In genomic region chr7:40310213-40310612, GRCh38 we compare ENCODE assay signal across 25 cellular contexts.
DNase-seq lines count a peak whose midpoint lies in the region; ATAC-seq, FAIRE-seq and TF ChIP-seq lines count a peak whose summit lies in the region.
"Had no signal": no experiment of that assay in that cellular context is flagged by ENCODE, and none has a peak within 500 bp of the region (broad histone marks: within the 10 kb centered on the region; RNA-seq: fewer than 3 reads in every experiment).

No MANE protein-coding gene starts in this region.

- no peaks in the 10 kb centered on the region for H4K20me1 ChIP-seq in endothelial cell of umbilical vein (replicated peaks; ENCODE audit: control insufficient read depth, extremely low read depth, insufficient read depth, low read length)

- H3K9ac ChIP-seq in endothelial cell of umbilical vein (replicated peaks; ENCODE audit: extremely low read depth, insufficient read depth, low read length) = peak overlapping the region; percentile 33

- H3K27ac ChIP-seq in endothelial cell of umbilical vein (ENCODE audit: insufficient read depth, low read depth, low read length) (peak overlapping the region; percentile 71), RWPE1 (no peak overlapping the region), suprapubic skin (no peak overlapping the region)
- H3K27ac ChIP-seq: body of pancreas, left lung, psoas muscle had no signal

- TF ChIP-seq POLR2A in endothelial cell of umbilical vein (IDR thresholded peaks at IDR 0.05; ENCODE audit: low read depth, low read length) (no peak), suprapubic skin (IDR thresholded peaks at IDR 0.05) (no peak)

- peak overlapping the region; percentile 29 for H2AFZ ChIP-seq in endothelial cell of umbilical vein (ENCODE audit: low read depth, low read length)

- H3K4me1 ChIP-seq in endothelial cell of umbilical vein (ENCODE audit: control insufficient read depth, extremely low read depth, insufficient read depth, low read length) = peaks cover 45% of the 10 kb centered on the region
- H3K4me1 ChIP-seq in mucosa of descending colon (ENCODE audit: low read depth) = no peaks in the 10 kb centered on the region
- H3K4me1 ChIP-seq in suprapubic skin = no peaks in the 10 kb centered on the region
- H3K4me1 ChIP-seq: body of pancreas, Caco-2, left lung, psoas muscle had no signal

- CTCF ChIA-PET in endothelial cell of umbilical vein (lab: Charles Lee) = no interaction called here
- CTCF ChIA-PET in RWPE1 (lab: Yijun Ruan, JAX) = interaction anchor here (0.6 kb wide), 1 partner anchor 79 kb away, joined by 3 read pairs; no protein-coding TSS in a partner anchor

- TF ChIP-seq CTCF in endothelial cell of umbilical vein (IDR thresholded peaks at IDR 0.05; ENCODE audit: extremely low read depth in 1 of 2, insufficient read depth in 1 of 2, low read depth in 1 of 2, low read length in 2 of 2) = no peak
- TF ChIP-seq CTCF in mucosa of descending colon (IDR thresholded peaks at IDR 0.05) = no peak
- no peak for TF ChIP-seq CTCF in RWPE1 (conservative IDR thresholded peaks at IDR 0.05; ENCODE audit: low read depth)
- no peak for TF ChIP-seq CTCF in suprapubic skin (IDR thresholded peaks at IDR 0.05)

- H3K36me3 ChIP-seq in endothelial cell of umbilical vein (ENCODE audit: control insufficient read depth in 2 of 2, extremely low read depth in 1 of 2, insufficient read depth in 2 of 2, low read length in 2 of 2) (no peaks in the 10 kb centered on the region), mucosa of descending colon (ENCODE audit: low read depth) (no peaks in the 10 kb centered on the region), suprapubic skin (no peaks in the 10 kb centered on the region)
- H3K36me3 ChIP-seq: left lung had no signal

- H3K9me3 ChIP-seq in endothelial cell of umbilical vein (replicated peaks; ENCODE audit: control insufficient read depth, insufficient read depth, low read length) (no peaks in the 10 kb centered on the region), mucosa of descending colon (no peaks in the 10 kb centered on the region), suprapubic skin (no peaks in the 10 kb centered on the region)
- H3K9me3 ChIP-seq: body of pancreas, Caco-2, left lung, psoas muscle had no signal

- WGBS in suprapubic skin = 68% methylated on average over 4 of the region's 4 CpGs

- H3K4me3 ChIP-seq in endothelial cell of umbilical vein (replicated peaks in 1 of 3; ENCODE audit: insufficient read depth in 1 of 3, low read depth in 1 of 3, low read length in 3 of 3) = no peak overlapping the region
- H3K4me3 ChIP-seq in mucosa of descending colon = no peak overlapping the region
- no peak overlapping the region for H3K4me3 ChIP-seq in suprapubic skin
- H3K4me3 ChIP-seq: body of pancreas, left lung, psoas muscle had no signal

- DNase-seq in Daoy (ENCODE audit: low read depth) = peak; percentile 65
- peak; percentile 59 for DNase-seq in M059J (ENCODE audit: low read depth)
- DNase-seq in endothelial cell of umbilical vein (ENCODE audit: low read depth, low spot score) = peak; percentile 89
- no peak for DNase-seq in mucosa of descending colon
- DNase-seq in mucosa of gallbladder (ENCODE audit: low spot score) = no peak
- DNase-seq in RWPE1 (ENCODE audit: low spot score) = no peak
- DNase-seq in activated CD8-positive, alpha-beta memory T cell treated with anti-CD3 and anti-CD28 coated beads, Interleukin-2, amount 50 U/mL, for 48 hours = no peak
- no peak for DNase-seq in suprapubic skin (ENCODE audit: low spot score in 2 of 2)
- DNase-seq: 8988T; activated CD4-positive, alpha-beta memory T cell treated with anti-CD3 and anti-CD28 coated beads, Interleukin-2, amount 10 ng/mL, durations not matched to agents 7 days and 5 days; activated CD8-positive, alpha-beta memory T cell treated with anti-CD3 and anti-CD28 coated beads, Interleukin-2, amount 50 U/mL, for 4 hours; activated naive CD4-positive, alpha-beta T cell treated with Interleukin-2 at 50 U/mL for 16 hours; body of pancreas; Caco-2; cerebellar nuclear complex; KG1; left lung; MM.1S; naive thymus-derived CD8-positive, alpha-beta T cell; NCI-H2029 treated with DMSO at 0.1 percent for 48 hours; NCI-H526; nucleus accumbens; psoas muscle; SHP77 had no signal

- H3K4me2 ChIP-seq in endothelial cell of umbilical vein (ENCODE audit: insufficient read depth, low read length) = peak overlapping the region; percentile 87

- ATAC-seq in mucosa of descending colon = peak; percentile 23
- ATAC-seq: body of pancreas; left lung; naive thymus-derived CD8-positive, alpha-beta T cell; psoas muscle; stimulated activated memory B cell treated with anti-CD40 and anti-IgM and Interleukin-4, amounts not matched to agents 10 μg/mL and 1 μg/mL and 100 μg/mL, for 72 hours had no signal

- no peaks in the 10 kb centered on the region for H3K79me2 ChIP-seq in endothelial cell of umbilical vein (ENCODE audit: control insufficient read depth, insufficient read depth, low read length)

- FAIRE-seq in endothelial cell of umbilical vein (lab: Jason Lieb, UNC) = peak; percentile 80

- intact Hi-C loops in endothelial cell of umbilical vein (cut with micrococcal nuclease) = loop anchor here (1.0 kb wide), 2 partner anchors 9 to 13 kb away; no protein-coding TSS in a partner anchor
- intact Hi-C loops in mucosa of descending colon (cut with DNase I, micrococcal nuclease) = no loop called here

- POLR2A ChIA-PET in endothelial cell of umbilical vein (lab: Charles Lee) = no interaction called here
- POLR2A ChIA-PET in RWPE1 (lab: Yijun Ruan, JAX; ENCODE audit: low non-redundant PET) = no interaction called here

- no peaks in the 10 kb centered on the region for H3K27me3 ChIP-seq in endothelial cell of umbilical vein (ENCODE audit: control insufficient read depth in 2 of 2, insufficient read depth in 2 of 2, low read length in 2 of 2)
- no peaks in the 10 kb centered on the region for H3K27me3 ChIP-seq in suprapubic skin
- H3K27me3 ChIP-seq: body of pancreas, left lung had no signal

- no TSS peak for BruUV-seq in endothelial cell of umbilical vein (replicated peaks; lab: Mats Ljungman, UMichigan)

- H3K9me1 ChIP-seq in endothelial cell of umbilical vein (replicated peaks; ENCODE audit: control insufficient read depth, extremely low read depth, insufficient read depth, low read length) = no peaks in the 10 kb centered on the region

- dilution Hi-C loops in endothelial cell of umbilical vein (cut with MboI; ENCODE audit: extremely low pct_ligation_motif_present, low sequenced_read_pairs) = no loop called here

- TF ChIP-seq EP300 in suprapubic skin (IDR thresholded peaks at IDR 0.05) = no peak

TF ChIP-seq in endothelial cell of umbilical vein, 7 proteins besides CTCF, POLR2A, EP300 and RAD21:
- TF ChIP-seq POLR2AphosphoS5 (IDR thresholded peaks at IDR 0.05; ENCODE audit: insufficient read depth, low read depth, low read length) = peak; percentile 24
- TF ChIP-seq EZH2 (IDR thresholded peaks at IDR 0.05; ENCODE audit: borderline replicate concordance, low read depth, low read length, severe bottlenecking) = no peak
- peak; percentile 74 for TF ChIP-seq FOS (IDR thresholded peaks at IDR 0.05; ENCODE audit: borderline replicate concordance, insufficient read depth, low read length)
- no peak for TF ChIP-seq MAX (IDR thresholded peaks at IDR 0.05; ENCODE audit: insufficient read depth, insufficient read length)

Comparison
In these comparisons a context has a peak if more than half of its experiments do, and no peak if none do; other contexts are left out.
1. DNase-seq: peak in Daoy (single experiment), M059J (single experiment) and endothelial cell of umbilical vein (single experiment); none in mucosa of descending colon (0 of 3), mucosa of gallbladder (single experiment), RWPE1 (single experiment), activated CD8-positive, alpha-beta memory T cell treated with anti-CD3 and anti-CD28 coated beads, Interleukin-2, amount 50 U/mL, for 48 hours (single experiment) and suprapubic skin (0 of 2).